ENCODE assay signal across 21 cellular contexts in the genomic region with DNA sequence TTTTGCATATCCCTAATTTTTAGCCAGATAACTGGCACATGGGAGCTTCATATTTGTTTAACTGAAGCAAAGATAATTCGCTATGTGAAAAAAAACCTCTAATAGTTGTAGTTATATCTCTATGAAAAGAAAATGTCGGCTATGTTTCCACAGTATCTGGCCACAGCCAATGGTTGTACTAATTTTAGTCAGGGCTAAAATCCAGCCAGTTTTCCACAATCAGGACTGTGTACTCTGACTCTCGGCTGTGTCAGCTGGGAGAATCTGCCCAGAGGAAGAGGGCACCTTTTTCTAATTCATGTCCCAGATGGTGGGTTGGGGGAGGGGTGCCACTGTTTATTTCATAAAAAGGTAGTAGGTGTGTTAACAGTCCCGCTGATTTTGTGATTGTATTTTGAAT.
"Had no signal": no experiment of that assay in that cellular context is flagged by ENCODE, and none has a peak within 500 bp of the region (broad histone marks: within the 10 kb centered on the region; RNA-seq: fewer than 3 reads in every experiment).

No MANE protein-coding gene starts in this region.

- H3K36me3 ChIP-seq: MG63, SJCRH30 had no signal

- ATAC-seq: HepG2, SK-N-SH treated with all-trans-retinoic acid at 6 μM for 48 hours had no signal

- H3K4me3 ChIP-seq: MG63, SJCRH30 had no signal

- DNase-seq: IMR-90, Karpas-422, KG1, MG63, NCI-H1092, NCI-H1105 treated with DMSO at 0.1 percent for 48 hours, NCI-H1417 treated with DMSO at 0.1 percent for 48 hours, NCI-H146, NCI-H1694 treated with DMSO at 0.1 percent for 48 hours, NCI-H1930, NCI-H2081, NCI-H2107, NCI-H345, NCI-H446 treated with DMSO at 0.1 percent for 48 hours, NCI-H510A treated with DMSO at 0.1 percent for 48 hours, RPMI8226, SHP77 treated with DMSO at 0.1 percent for 48 hours, SJCRH30, T-helper 1 cell had no signal

- H3K27me3 ChIP-seq: MG63, SJCRH30 had no signal

- H3K27ac ChIP-seq: SJCRH30 had no signal

- H3K9me3 ChIP-seq: MG63, SJCRH30 had no signal
